Comparison of ENCODE assay signal across 1 cellular context in genomic region chr5:122221857-122222256, GRCh38.
TF ChIP-seq lines count a peak whose summit lies in the region.

No MANE protein-coding gene starts in this region.

TF ChIP-seq in GM23338, 12 proteins besides CTCF, POLR2A, EP300 and RAD21 (continued from another document):
- TF ChIP-seq ETS1 (IDR thresholded peaks at IDR 0.05) (no peak), ZNF114 (CRISPR knock-in tag; IDR thresholded peaks at IDR 0.05) (no peak), EZH2phosphoT487 (IDR thresholded peaks at IDR 0.05; ENCODE audit: unreplicated experiment) (no peak), REST (IDR thresholded peaks at IDR 0.05; ENCODE audit: unreplicated experiment) (no peak)
